23 cellular contexts compared by ENCODE assay signal in the genomic region with DNA sequence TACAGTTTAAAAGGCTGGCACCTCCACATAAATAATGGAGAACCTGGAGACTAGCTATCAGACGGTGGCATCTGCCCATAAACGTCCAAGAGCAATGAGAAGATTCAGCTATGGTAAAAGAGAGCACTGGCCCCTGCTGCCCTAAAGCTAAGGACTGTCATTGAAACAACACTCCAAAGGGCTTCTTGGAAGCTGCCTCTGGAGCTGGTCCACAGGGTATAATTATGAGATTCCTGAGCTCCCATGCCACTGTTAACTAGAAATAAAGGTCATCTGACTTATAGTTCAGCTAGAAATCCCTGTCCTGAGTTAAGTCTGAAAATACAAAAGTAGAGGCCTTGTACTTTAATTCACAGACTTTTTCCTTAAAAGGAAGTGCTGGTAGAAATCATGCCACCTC. TPM values are rescaled to one million over a fixed set of nuclear protein-coding genes. Genes with fewer than 3 reads are reported as not detected.
DNase-seq lines count a peak whose midpoint lies in the region; ATAC-seq lines count a peak whose summit lies in the region.
"Had no signal": no experiment of that assay in that cellular context is flagged by ENCODE, and none has a peak within 500 bp of the region (broad histone marks: within the 10 kb centered on the region; RNA-seq: fewer than 3 reads in every experiment).

No MANE protein-coding gene starts in this region.

- intact Hi-C loops in right cardiac atrium (cut with DNase I) = no loop called here

- ATAC-seq in right cardiac atrium (peak; percentile 60 to 61), GM21528 (IDR thresholded peaks at IDR 0.05; ENCODE audit: low FRiP score, unreplicated experiment) (no peak), GM18511 (IDR thresholded peaks at IDR 0.05; ENCODE audit: unreplicated experiment) (no peak), GM19328 (IDR thresholded peaks at IDR 0.05; ENCODE audit: unreplicated experiment) (no peak)
- ATAC-seq: activated T-cell treated with anti-CD3 and anti-CD28 coated beads, Interleukin-2, amount 50 U/mL, for 4 hours; CD8-positive, alpha-beta T cell; foreskin keratinocyte had no signal

- H3F3A ChIP-seq in GM23248 (ENCODE audit: insufficient read depth) = no peaks in the 10 kb centered on the region

- no peak overlapping the region for H3K4me3 ChIP-seq in GM23248
- peak overlapping the region; percentile 59 for H3K4me3 ChIP-seq in adipocyte (ENCODE audit: low read length)
- H3K4me3 ChIP-seq in right cardiac atrium (ENCODE audit: low read length) = no peak overlapping the region
- H3K4me3 ChIP-seq: spleen, transverse colon had no signal

- peak; percentile 19 for DNase-seq in GM23248
- peak; percentile 30 for DNase-seq in adipocyte (ENCODE audit: low read depth)
- no peak for DNase-seq in right cardiac atrium
- peak; percentile 7 for DNase-seq in renal cortical epithelial cell (ENCODE audit: low read depth)
- no peak for DNase-seq in stimulated activated CD8-positive, alpha-beta memory T cell treated with anti-CD3 and anti-CD28 coated beads, Interleukin-4, amount 100 ng/mL, for 48 hours
- DNase-seq: activated CD4-positive, alpha-beta T cell treated with anti-CD3 and anti-CD28 coated beads, Interleukin-2, amount 10 ng/mL, durations not matched to agents 24 days and 14 days; activated T-cell treated with anti-CD3 and anti-CD28 coated beads, Interleukin-2, amount 50 U/mL, for 4 hours; CD8-positive, alpha-beta T cell; DMS 273 treated with DMSO at 0.1 percent for 48 hours; foreskin keratinocyte; GOT3; Karpas-422; MV-4-11; NCI-H146; NCI-H2171; NCI-H526; spleen; transverse colon; WERI-Rb-1 had no signal

- no peaks in the 10 kb centered on the region for H3K79me2 ChIP-seq in GM23248 (ENCODE audit: insufficient read depth)

- no peaks in the 10 kb centered on the region for H3K9me2 ChIP-seq in GM23248 (ENCODE audit: insufficient read depth)

- no peaks in the 10 kb centered on the region for H3K27me3 ChIP-seq in GM23248 (replicated peaks; ENCODE audit: insufficient read depth)
- no peaks in the 10 kb centered on the region for H3K27me3 ChIP-seq in adipocyte (replicated peaks; ENCODE audit: control insufficient read depth, insufficient read depth, low read length)
- no peaks in the 10 kb centered on the region for H3K27me3 ChIP-seq in right cardiac atrium (ENCODE audit: control insufficient read depth, insufficient read depth)
- H3K27me3 ChIP-seq: foreskin keratinocyte, spleen, transverse colon had no signal

- H3K9me3 ChIP-seq in GM23248 (ENCODE audit: low read depth) = no peaks in the 10 kb centered on the region
- no peaks in the 10 kb centered on the region for H3K9me3 ChIP-seq in adipocyte (ENCODE audit: control insufficient read depth, low read length)
- H3K9me3 ChIP-seq in right cardiac atrium (ENCODE audit: control insufficient read depth, low read length) = no peaks in the 10 kb centered on the region
- H3K9me3 ChIP-seq: spleen, transverse colon had no signal

- H2AFZ ChIP-seq in GM23248 = peak overlapping the region; percentile 51

- WGBS in GM23248 (ENCODE audit: low coverage in 1 of 2, low lambda C conversion rate in 2 of 2, missing lambda C conversion rate in 2 of 2), 2 experiments = 58 to 63% methylated on average over 2 of the region's 2 CpGs
- WGBS in right cardiac atrium = 47% methylated on average over 2 of the region's 2 CpGs

- H3K4me1 ChIP-seq in GM23248 (ENCODE audit: insufficient read depth) = peaks cover 15% of the 10 kb centered on the region
- H3K4me1 ChIP-seq in adipocyte (ENCODE audit: control insufficient read depth, insufficient read depth, low read length) = peaks cover 44% of the 10 kb centered on the region
- peaks cover 2% of the 10 kb centered on the region for H3K4me1 ChIP-seq in right cardiac atrium (ENCODE audit: control insufficient read depth, insufficient read depth, low read length)
- H3K4me1 ChIP-seq: foreskin keratinocyte had no signal

- H4K20me1 ChIP-seq in GM23248 (ENCODE audit: insufficient read depth) = no peaks in the 10 kb centered on the region

- in situ Hi-C loops in GM23248 (cut with MboI) = no loop called here

- H3K36me3 ChIP-seq in GM23248 (ENCODE audit: low read depth) (no peaks in the 10 kb centered on the region), adipocyte (ENCODE audit: control insufficient read depth, insufficient read depth, low read length, severe bottlenecking) (no peaks in the 10 kb centered on the region)
- H3K36me3 ChIP-seq: spleen, transverse colon, WERI-Rb-1 had no signal

- no peak overlapping the region for H3K4me2 ChIP-seq in GM23248 (ENCODE audit: unreplicated experiment)

- peak overlapping the region; percentile 0; the same call in 1 of the 2 replicates for H3K27ac ChIP-seq in GM23248
- no peak overlapping the region for H3K27ac ChIP-seq in right cardiac atrium (ENCODE audit: low read length)
- H3K27ac ChIP-seq: epithelial cell of prostate, foreskin keratinocyte, spleen, transverse colon, WERI-Rb-1 had no signal

- H3K9ac ChIP-seq in GM23248 (no peak overlapping the region), adipocyte (ENCODE audit: low read length) (peak overlapping the region; percentile 71)

RNA-seq across cellular contexts. Expression of a gene that starts 39.9 kb away (rescaled TPM):
- 91.7 and 99.3 TPM in 2 replicates for total RNA-seq in GM23248 (2014; rRNA removed; shearing (Covaris generic))
- polyA plus RNA-seq in GM23248 (2016; fragmentation: Nextera tagmentation; extraction: Ambion mirVana) (72.3 and 87.1 TPM in 2 replicates), right cardiac atrium (41.7 TPM)
- total RNA-seq in right cardiac atrium (10 to 100 TPM; 56.8 to 73.5 (median 66.8) TPM), renal cortical epithelial cell (66.7 and 116 TPM in 2 replicates)

Comparison
In these comparisons a context has a peak if more than half of its experiments do, and no peak if none do; other contexts are left out.
1. DNase-seq: peak in GM23248 (single experiment), adipocyte (single experiment) and renal cortical epithelial cell (single experiment); none in right cardiac atrium (0 of 3) and stimulated activated CD8-positive, alpha-beta memory T cell treated with anti-CD3 and anti-CD28 coated beads, Interleukin-4, amount 100 ng/mL, for 48 hours (single experiment).
2. ATAC-seq: peak in right cardiac atrium (2 of 2); none in GM21528 (single experiment), GM18511 (single experiment) and GM19328 (single experiment).